Comparison of ENCODE assay signal across 1 cellular context in genomic region chr1:71080782-71081696, GRCh38.
TF ChIP-seq lines count a peak whose summit lies in the region.

ZRANB2 (minus strand) TSS chr1:71081035; CDS start chr1:71080995, 40 bp downstream.

TF ChIP-seq in K562, 482 proteins besides CTCF, POLR2A, EP300 and RAD21 (continued from another document and continues in another):
- TF ChIP-seq MXI1 (IDR thresholded peaks at IDR 0.05; ENCODE audit: low read depth, low read length) (0 out of 2 replicates have a peak, but pooled peaks have one; percentile 47), RBM25 (IDR thresholded peaks at IDR 0.05; ENCODE audit: low read depth, low read length, severe bottlenecking) (no peak), DEAF1 (CRISPR knock-in tag; IDR thresholded peaks at IDR 0.05) (no peak), PTRF (tag; IDR thresholded peaks at IDR 0.05) (no peak), RBM15 (IDR thresholded peaks at IDR 0.05; ENCODE audit: insufficient read depth, low read length) (no peak), GATAD2B (IDR thresholded peaks at IDR 0.05; ENCODE audit: borderline replicate concordance) (peak; percentile 59; the same call in 1 of the 2 replicates), ILF3 (IDR thresholded peaks at IDR 0.05; ENCODE audit: borderline replicate concordance) (peak; percentile 68; the same call in 1 of the 2 replicates), PREB (CRISPR knock-in tag; IDR thresholded peaks at IDR 0.05) (no peak), ZBTB8A (IDR thresholded peaks at IDR 0.05; ENCODE audit: partially characterized antibody) (no peak), TOE1 (IDR thresholded peaks at IDR 0.05; ENCODE audit: borderline replicate concordance) (peak; percentile 88), TOE1 (CRISPR knock-in tag; IDR thresholded peaks at IDR 0.05; ENCODE audit: borderline replicate concordance, low read depth) (no peak), ZNF24 (IDR thresholded peaks at IDR 0.05) (no peak), MYC (IDR thresholded peaks at IDR 0.05; ENCODE audit: low read depth, low read length) (peak; percentile 76), MYC (CRISPR knock-in tag; IDR thresholded peaks at IDR 0.05; ENCODE audit: borderline replicate concordance, low read depth) (peak; percentile 53; the same call in 1 of the 2 replicates), CREB5 (CRISPR knock-in tag; IDR thresholded peaks at IDR 0.05) (no peak), HEY1 (CRISPR knock-in tag; IDR thresholded peaks at IDR 0.05; ENCODE audit: borderline replicate concordance) (no peak), SETDB1 (IDR thresholded peaks at IDR 0.05; ENCODE audit: low read length) (no peak), KDM4B (IDR thresholded peaks at IDR 0.05; ENCODE audit: borderline replicate concordance in 2 of 2, low read depth in 1 of 2) (no peak), CXXC5 (CRISPR knock-in tag; IDR thresholded peaks at IDR 0.05) (peak; percentile 40; the same call in 1 of the 2 replicates), SRSF1 (IDR thresholded peaks at IDR 0.05; ENCODE audit: low read depth, low read length) (no peak), POLR2AphosphoS2 (IDR thresholded peaks at IDR 0.05; ENCODE audit: low read length) (peak; percentile 81; the same call in 1 of the 2 replicates), TFE3 (CRISPR knock-in tag; IDR thresholded peaks at IDR 0.05) (no peak), ATF3 (IDR thresholded peaks at IDR 0.05) (peak; percentile 9; the same call in 1 of the 2 replicates), ATF3 (CRISPR knock-in tag; conservative IDR thresholded peaks at IDR 0.05) (no peak), HMG20A (CRISPR knock-in tag; conservative IDR thresholded peaks at IDR 0.05) (no peak), NCOR1 (IDR thresholded peaks at IDR 0.05) (peak; percentile 39; the same call in 1 of the 2 replicates), BRD4 (IDR thresholded peaks at IDR 0.05) (peak; percentile 63), IRF1 (CRISPR knock-in tag; IDR thresholded peaks at IDR 0.05; ENCODE audit: borderline replicate concordance) (no peak), ELK1 (CRISPR knock-in tag; IDR thresholded peaks at IDR 0.05) (no peak), COPS2 (conservative IDR thresholded peaks at IDR 0.05) (no peak), ZNF395 (CRISPR knock-in tag; IDR thresholded peaks at IDR 0.05) (peak; percentile 63), ZNF175 (CRISPR knock-in tag; IDR thresholded peaks at IDR 0.05; ENCODE audit: low read depth) (no peak), GABPB1 (CRISPR knock-in tag; IDR thresholded peaks at IDR 0.05) (peak; percentile 78), NELFE (IDR thresholded peaks at IDR 0.05; ENCODE audit: insufficient read depth, insufficient read length) (no peak), TEAD4 (IDR thresholded peaks at IDR 0.05; ENCODE audit: low read length) (peak; percentile 46; the same call in 1 of the 2 replicates), TEAD4 (CRISPR knock-in tag; IDR thresholded peaks at IDR 0.05; ENCODE audit: borderline replicate concordance) (no peak), TCFL5 (CRISPR knock-in tag; conservative IDR thresholded peaks at IDR 0.05) (no peak), E2F1 (CRISPR knock-in tag; IDR thresholded peaks at IDR 0.05) (no peak), BDP1 (IDR thresholded peaks at IDR 0.05; ENCODE audit: insufficient read depth, insufficient read length) (no peak), ATF4 (CRISPR knock-in tag; IDR thresholded peaks at IDR 0.05) (no peak), NCOA2 (IDR thresholded peaks at IDR 0.05; ENCODE audit: partially characterized antibody in 2 of 2) (peak in 1 of 2 experiments; percentile 98), ZNF699 (CRISPR knock-in tag; IDR thresholded peaks at IDR 0.05; ENCODE audit: insufficient replicate concordance) (no peak), SIX5 (IDR thresholded peaks at IDR 0.05; ENCODE audit: borderline replicate concordance in 1 of 2, insufficient read depth in 1 of 2, low read depth in 1 of 2, low read length in 2 of 2) (peak in 1 of 2 experiments; percentile 32; a peak in 1 of 4 replicates), MTA2 (IDR thresholded peaks at IDR 0.05; ENCODE audit: low read depth) (no peak), NFYB (IDR thresholded peaks at IDR 0.05; ENCODE audit: extremely low read depth, insufficient read length) (no peak), ARID3B (CRISPR knock-in tag; IDR thresholded peaks at IDR 0.05; ENCODE audit: borderline replicate concordance) (no peak), CEBPG (CRISPR knock-in tag; IDR thresholded peaks at IDR 0.05) (peak; percentile 46; the same call in 1 of the 2 replicates), CEBPG (tag; conservative IDR thresholded peaks at IDR 0.05 in 1 of 2, IDR thresholded peaks at IDR 0.05 in 1 of 2) (peak in 1 of 2 experiments; percentile 72; a peak in 3 of 4 replicates), STAT6 (CRISPR knock-in tag; IDR thresholded peaks at IDR 0.05) (no peak)
